ENCODE assay signal across 1 cellular context in the genomic region with DNA sequence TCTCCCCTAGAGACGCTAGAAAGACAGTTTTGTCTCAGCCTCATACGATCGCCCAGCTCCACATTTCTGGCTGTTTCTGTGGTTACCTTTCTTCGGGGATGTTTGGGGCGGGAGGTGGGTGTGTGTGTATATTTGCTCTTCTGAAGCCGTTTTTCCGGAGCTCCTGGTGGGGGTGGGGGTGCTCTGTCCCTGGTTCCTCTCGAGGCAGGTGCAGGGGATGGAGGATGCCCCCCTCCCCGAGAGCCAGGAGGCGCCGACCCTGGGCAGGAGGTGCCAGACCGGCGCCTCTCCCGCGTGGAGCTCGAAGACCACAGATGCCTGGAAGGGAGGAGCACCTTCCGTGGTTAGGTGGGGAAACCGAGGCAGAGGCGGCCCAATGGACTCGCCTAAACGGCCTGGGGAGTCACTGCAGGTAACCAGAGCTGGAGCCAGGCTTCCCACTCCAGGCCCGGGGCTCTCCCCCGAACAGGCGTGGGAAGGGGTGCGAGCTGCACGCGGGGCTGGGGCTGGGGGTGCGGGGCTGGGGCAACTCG.
TF ChIP-seq lines count a peak whose summit lies in the region.

No MANE protein-coding gene starts in this region.

TF ChIP-seq in HepG2, 621 proteins besides CTCF, POLR2A, EP300 and RAD21 (continued from another document and continues in another):
- TF ChIP-seq, protein P1, sequence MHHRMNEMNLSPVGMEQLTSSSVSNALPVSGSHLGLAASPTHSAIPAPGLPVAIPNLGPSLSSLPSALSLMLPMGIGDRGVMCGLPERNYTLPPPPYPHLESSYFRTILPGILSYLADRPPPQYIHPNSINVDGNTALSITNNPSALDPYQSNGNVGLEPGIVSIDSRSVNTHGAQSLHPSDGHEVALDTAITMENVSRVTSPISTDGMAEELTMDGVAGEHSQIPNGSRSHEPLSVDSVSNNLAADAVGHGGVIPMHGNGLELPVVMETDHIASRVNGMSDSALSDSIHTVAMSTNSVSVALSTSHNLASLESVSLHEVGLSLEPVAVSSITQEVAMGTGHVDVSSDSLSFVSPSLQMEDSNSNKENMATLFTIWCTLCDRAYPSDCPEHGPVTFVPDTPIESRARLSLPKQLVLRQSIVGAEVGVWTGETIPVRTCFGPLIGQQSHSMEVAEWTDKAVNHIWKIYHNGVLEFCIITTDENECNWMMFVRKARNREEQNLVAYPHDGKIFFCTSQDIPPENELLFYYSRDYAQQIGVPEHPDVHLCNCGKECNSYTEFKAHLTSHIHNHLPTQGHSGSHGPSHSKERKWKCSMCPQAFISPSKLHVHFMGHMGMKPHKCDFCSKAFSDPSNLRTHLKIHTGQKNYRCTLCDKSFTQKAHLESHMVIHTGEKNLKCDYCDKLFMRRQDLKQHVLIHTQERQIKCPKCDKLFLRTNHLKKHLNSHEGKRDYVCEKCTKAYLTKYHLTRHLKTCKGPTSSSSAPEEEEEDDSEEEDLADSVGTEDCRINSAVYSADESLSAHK (CRISPR knock-in tag; IDR thresholded peaks at IDR 0.05; ENCODE audit: borderline replicate concordance), result no peak
- TF ChIP-seq ZNF709 (CRISPR knock-in tag; IDR thresholded peaks at IDR 0.05), result peak; percentile 16; the same call in 1 of the 2 replicates
- no peak for TF ChIP-seq KLF6 (CRISPR knock-in tag; IDR thresholded peaks at IDR 0.05)
- no peak for TF ChIP-seq ZNF792 (CRISPR knock-in tag; IDR thresholded peaks at IDR 0.05)
- TF ChIP-seq GLI4 (CRISPR knock-in tag; IDR thresholded peaks at IDR 0.05; ENCODE audit: borderline replicate concordance), result no peak
- TF ChIP-seq ZNF850 (CRISPR knock-in tag; conservative IDR thresholded peaks at IDR 0.05), result no peak
- TF ChIP-seq XRCC5 (optimal IDR thresholded peaks at IDR 0.05; ENCODE audit: low read length), result no peak
- TF ChIP-seq IRX3 (CRISPR knock-in tag; IDR thresholded peaks at IDR 0.05; ENCODE audit: borderline replicate concordance, low read depth), result 0 out of 2 replicates have a peak, but pooled peaks have one; percentile 37
- TF ChIP-seq, protein P2, sequence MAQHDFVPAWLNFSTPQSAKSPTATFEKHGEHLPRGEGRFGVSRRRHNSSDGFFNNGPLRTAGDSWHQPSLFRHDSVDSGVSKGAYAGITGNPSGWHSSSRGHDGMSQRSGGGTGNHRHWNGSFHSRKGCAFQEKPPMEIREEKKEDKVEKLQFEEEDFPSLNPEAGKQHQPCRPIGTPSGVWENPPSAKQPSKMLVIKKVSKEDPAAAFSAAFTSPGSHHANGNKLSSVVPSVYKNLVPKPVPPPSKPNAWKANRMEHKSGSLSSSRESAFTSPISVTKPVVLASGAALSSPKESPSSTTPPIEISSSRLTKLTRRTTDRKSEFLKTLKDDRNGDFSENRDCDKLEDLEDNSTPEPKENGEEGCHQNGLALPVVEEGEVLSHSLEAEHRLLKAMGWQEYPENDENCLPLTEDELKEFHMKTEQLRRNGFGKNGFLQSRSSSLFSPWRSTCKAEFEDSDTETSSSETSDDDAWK (CRISPR knock-in tag; IDR thresholded peaks at IDR 0.05), result no peak
- TF ChIP-seq ESRRA (CRISPR knock-in tag; IDR thresholded peaks at IDR 0.05; ENCODE audit: low read depth), result no peak
- peak; percentile 16; the same call in 1 of the 2 replicates for TF ChIP-seq RXRA (CRISPR knock-in tag; IDR thresholded peaks at IDR 0.05)
- TF ChIP-seq NR2F6 (IDR thresholded peaks at IDR 0.05), result no peak; the same call in 1 of the 2 replicates
- no peak for TF ChIP-seq NR2F6 (CRISPR knock-in tag; IDR thresholded peaks at IDR 0.05)
- TF ChIP-seq JUND (CRISPR knock-in tag; IDR thresholded peaks at IDR 0.05), result no peak; the same call in 1 of the 2 replicates
- TF ChIP-seq NCOA1 (CRISPR knock-in tag; IDR thresholded peaks at IDR 0.05), result no peak
- TF ChIP-seq TCF12 (IDR thresholded peaks at IDR 0.05), result no peak
- no peak for TF ChIP-seq TCF12 (CRISPR knock-in tag; IDR thresholded peaks at IDR 0.05)
- no peak for TF ChIP-seq ZNF101 (CRISPR knock-in tag; IDR thresholded peaks at IDR 0.05; ENCODE audit: borderline replicate concordance, low read depth)
- no peak for TF ChIP-seq ZFP1 (CRISPR knock-in tag; IDR thresholded peaks at IDR 0.05)
- TF ChIP-seq ZNF589 (CRISPR knock-in tag; conservative IDR thresholded peaks at IDR 0.05), result no peak
- TF ChIP-seq, protein P3, sequence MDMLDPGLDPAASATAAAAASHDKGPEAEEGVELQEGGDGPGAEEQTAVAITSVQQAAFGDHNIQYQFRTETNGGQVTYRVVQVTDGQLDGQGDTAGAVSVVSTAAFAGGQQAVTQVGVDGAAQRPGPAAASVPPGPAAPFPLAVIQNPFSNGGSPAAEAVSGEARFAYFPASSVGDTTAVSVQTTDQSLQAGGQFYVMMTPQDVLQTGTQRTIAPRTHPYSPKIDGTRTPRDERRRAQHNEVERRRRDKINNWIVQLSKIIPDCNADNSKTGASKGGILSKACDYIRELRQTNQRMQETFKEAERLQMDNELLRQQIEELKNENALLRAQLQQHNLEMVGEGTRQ (IDR thresholded peaks at IDR 0.05; ENCODE audit: low read depth, low read length), result no peak
- TF ChIP-seq, protein P3 (CRISPR knock-in tag; IDR thresholded peaks at IDR 0.05; ENCODE audit: borderline replicate concordance), result no peak
- TF ChIP-seq ZNF335 (CRISPR knock-in tag; IDR thresholded peaks at IDR 0.05), result no peak; the same call in 1 of the 2 replicates
- TF ChIP-seq, protein P4, sequence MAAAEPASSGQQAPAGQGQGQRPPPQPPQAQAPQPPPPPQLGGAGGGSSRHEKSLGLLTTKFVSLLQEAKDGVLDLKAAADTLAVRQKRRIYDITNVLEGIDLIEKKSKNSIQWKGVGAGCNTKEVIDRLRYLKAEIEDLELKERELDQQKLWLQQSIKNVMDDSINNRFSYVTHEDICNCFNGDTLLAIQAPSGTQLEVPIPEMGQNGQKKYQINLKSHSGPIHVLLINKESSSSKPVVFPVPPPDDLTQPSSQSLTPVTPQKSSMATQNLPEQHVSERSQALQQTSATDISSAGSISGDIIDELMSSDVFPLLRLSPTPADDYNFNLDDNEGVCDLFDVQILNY (CRISPR knock-in tag; conservative IDR thresholded peaks at IDR 0.05), result no peak
- no peak for TF ChIP-seq ZNF143 (CRISPR knock-in tag; IDR thresholded peaks at IDR 0.05)
- TF ChIP-seq NFE2 (CRISPR knock-in tag; IDR thresholded peaks at IDR 0.05), result no peak
- no peak for TF ChIP-seq NCOA5 (CRISPR knock-in tag; IDR thresholded peaks at IDR 0.05)
- TF ChIP-seq, protein P5, sequence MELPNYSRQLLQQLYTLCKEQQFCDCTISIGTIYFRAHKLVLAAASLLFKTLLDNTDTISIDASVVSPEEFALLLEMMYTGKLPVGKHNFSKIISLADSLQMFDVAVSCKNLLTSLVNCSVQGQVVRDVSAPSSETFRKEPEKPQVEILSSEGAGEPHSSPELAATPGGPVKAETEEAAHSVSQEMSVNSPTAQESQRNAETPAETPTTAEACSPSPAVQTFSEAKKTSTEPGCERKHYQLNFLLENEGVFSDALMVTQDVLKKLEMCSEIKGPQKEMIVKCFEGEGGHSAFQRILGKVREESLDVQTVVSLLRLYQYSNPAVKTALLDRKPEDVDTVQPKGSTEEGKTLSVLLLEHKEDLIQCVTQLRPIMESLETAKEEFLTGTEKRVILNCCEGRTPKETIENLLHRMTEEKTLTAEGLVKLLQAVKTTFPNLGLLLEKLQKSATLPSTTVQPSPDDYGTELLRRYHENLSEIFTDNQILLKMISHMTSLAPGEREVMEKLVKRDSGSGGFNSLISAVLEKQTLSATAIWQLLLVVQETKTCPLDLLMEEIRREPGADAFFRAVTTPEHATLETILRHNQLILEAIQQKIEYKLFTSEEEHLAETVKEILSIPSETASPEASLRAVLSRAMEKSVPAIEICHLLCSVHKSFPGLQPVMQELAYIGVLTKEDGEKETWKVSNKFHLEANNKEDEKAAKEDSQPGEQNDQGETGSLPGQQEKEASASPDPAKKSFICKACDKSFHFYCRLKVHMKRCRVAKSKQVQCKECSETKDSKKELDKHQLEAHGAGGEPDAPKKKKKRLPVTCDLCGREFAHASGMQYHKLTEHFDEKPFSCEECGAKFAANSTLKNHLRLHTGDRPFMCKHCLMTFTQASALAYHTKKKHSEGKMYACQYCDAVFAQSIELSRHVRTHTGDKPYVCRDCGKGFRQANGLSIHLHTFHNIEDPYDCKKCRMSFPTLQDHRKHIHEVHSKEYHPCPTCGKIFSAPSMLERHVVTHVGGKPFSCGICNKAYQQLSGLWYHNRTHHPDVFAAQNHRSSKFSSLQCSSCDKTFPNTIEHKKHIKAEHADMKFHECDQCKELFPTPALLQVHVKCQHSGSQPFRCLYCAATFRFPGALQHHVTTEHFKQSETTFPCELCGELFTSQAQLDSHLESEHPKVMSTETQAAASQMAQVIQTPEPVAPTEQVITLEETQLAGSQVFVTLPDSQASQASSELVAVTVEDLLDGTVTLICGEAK (IDR thresholded peaks at IDR 0.05), result no peak
- TF ChIP-seq, protein P5 (CRISPR knock-in tag; IDR thresholded peaks at IDR 0.05), result peak; percentile 11; the same call in 1 of the 2 replicates
- TF ChIP-seq ATF7 (IDR thresholded peaks at IDR 0.05), result no peak
- TF ChIP-seq ATF7 (CRISPR knock-in tag; IDR thresholded peaks at IDR 0.05), result no peak
- TF ChIP-seq ZMYM3 (CRISPR knock-in tag; IDR thresholded peaks at IDR 0.05), result no peak
- TF ChIP-seq ZSCAN20 (CRISPR knock-in tag; IDR thresholded peaks at IDR 0.05; ENCODE audit: borderline replicate concordance), result 0 out of 2 replicates have a peak, but pooled peaks have one; percentile 26
- TF ChIP-seq, protein P6, sequence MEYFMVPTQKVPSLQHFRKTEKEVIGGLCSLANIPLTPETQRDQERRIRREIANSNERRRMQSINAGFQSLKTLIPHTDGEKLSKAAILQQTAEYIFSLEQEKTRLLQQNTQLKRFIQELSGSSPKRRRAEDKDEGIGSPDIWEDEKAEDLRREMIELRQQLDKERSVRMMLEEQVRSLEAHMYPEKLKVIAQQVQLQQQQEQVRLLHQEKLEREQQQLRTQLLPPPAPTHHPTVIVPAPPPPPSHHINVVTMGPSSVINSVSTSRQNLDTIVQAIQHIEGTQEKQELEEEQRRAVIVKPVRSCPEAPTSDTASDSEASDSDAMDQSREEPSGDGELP (IDR thresholded peaks at IDR 0.05; ENCODE audit: borderline replicate concordance, low read depth), result no peak
- TF ChIP-seq, protein P7, sequence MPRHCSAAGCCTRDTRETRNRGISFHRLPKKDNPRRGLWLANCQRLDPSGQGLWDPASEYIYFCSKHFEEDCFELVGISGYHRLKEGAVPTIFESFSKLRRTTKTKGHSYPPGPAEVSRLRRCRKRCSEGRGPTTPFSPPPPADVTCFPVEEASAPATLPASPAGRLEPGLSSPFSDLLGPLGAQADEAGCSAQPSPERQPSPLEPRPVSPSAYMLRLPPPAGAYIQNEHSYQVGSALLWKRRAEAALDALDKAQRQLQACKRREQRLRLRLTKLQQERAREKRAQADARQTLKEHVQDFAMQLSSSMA (CRISPR knock-in tag; IDR thresholded peaks at IDR 0.05), result no peak
- no peak for TF ChIP-seq NFIB (CRISPR knock-in tag; IDR thresholded peaks at IDR 0.05; ENCODE audit: borderline replicate concordance)
- TF ChIP-seq ZFP36L1 (CRISPR knock-in tag; IDR thresholded peaks at IDR 0.05), result 0 out of 2 replicates have a peak, but pooled peaks have one; percentile 19
- no peak for TF ChIP-seq REXO4 (CRISPR knock-in tag; IDR thresholded peaks at IDR 0.05; ENCODE audit: borderline replicate concordance)
- no peak; the same call in 1 of the 2 replicates for TF ChIP-seq ZNF343 (CRISPR knock-in tag; IDR thresholded peaks at IDR 0.05)
- TF ChIP-seq, protein P8, sequence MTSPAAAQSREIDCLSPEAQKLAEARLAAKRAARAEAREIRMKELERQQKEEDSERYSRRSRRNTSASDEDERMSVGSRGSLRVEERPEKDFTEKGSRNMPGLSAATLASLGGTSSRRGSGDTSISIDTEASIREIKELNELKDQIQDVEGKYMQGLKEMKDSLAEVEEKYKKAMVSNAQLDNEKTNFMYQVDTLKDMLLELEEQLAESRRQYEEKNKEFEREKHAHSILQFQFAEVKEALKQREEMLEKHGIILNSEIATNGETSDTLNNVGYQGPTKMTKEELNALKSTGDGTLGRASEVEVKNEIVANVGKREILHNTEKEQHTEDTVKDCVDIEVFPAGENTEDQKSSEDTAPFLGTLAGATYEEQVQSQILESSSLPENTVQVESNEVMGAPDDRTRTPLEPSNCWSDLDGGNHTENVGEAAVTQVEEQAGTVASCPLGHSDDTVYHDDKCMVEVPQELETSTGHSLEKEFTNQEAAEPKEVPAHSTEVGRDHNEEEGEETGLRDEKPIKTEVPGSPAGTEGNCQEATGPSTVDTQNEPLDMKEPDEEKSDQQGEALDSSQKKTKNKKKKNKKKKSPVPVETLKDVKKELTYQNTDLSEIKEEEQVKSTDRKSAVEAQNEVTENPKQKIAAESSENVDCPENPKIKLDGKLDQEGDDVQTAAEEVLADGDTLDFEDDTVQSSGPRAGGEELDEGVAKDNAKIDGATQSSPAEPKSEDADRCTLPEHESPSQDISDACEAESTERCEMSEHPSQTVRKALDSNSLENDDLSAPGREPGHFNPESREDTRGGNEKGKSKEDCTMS (CRISPR knock-in tag; conservative IDR thresholded peaks at IDR 0.05), result no peak
- TF ChIP-seq ZNF160 (CRISPR knock-in tag; IDR thresholded peaks at IDR 0.05), result no peak; the same call in 1 of the 2 replicates
- no peak for TF ChIP-seq KLF13 (CRISPR knock-in tag; IDR thresholded peaks at IDR 0.05)
- no peak; the same call in 1 of the 2 replicates for TF ChIP-seq HDAC2 (CRISPR knock-in tag; IDR thresholded peaks at IDR 0.05)
- no peak; the same call in 1 of the 2 replicates for TF ChIP-seq ZNF879 (CRISPR knock-in tag; IDR thresholded peaks at IDR 0.05)
